In genomic region chr4:184537269-184538022, GRCh38 we compare ENCODE assay signal across 8 cellular contexts.
A peak's percentile ranks its signal among the peaks of the same experiment; 100 is the strongest.
DNase-seq lines count a peak whose midpoint lies in the region; ATAC-seq and TF ChIP-seq lines count a peak whose summit lies in the region.

No MANE protein-coding gene starts in this region.

- peak; percentile 93 for DNase-seq in GM06990 (ENCODE audit: extremely low read depth, insufficient read length)
- DNase-seq in NCI-H1092 (lab: John Stamatoyannopoulos, UW): peak; percentile 93
- peak; percentile 89 for DNase-seq in SK-N-SH
- peak; percentile 87 to 97 for DNase-seq in activated naive CD4-positive, alpha-beta T cell treated with anti-CD3 and anti-CD28 coated beads, Interleukin-2, amount 50 U/mL, for 72 hours (ENCODE audit: low spot score in 2 of 2)
- peak; percentile 98 for DNase-seq in glomerular visceral epithelial cell (ENCODE audit: extremely low spot score)
- peak; percentile 95 for DNase-seq in occipital lobe (lab: John Stamatoyannopoulos, UW)

- H3K4me2 ChIP-seq in SK-N-SH: peak overlapping the region; percentile 88

- H3K36me3 ChIP-seq in GM06990 (ENCODE audit: control insufficient read depth, insufficient read depth, low read length) (no peaks in the 10 kb centered on the region), SK-N-SH (replicated peaks in 1 of 2; ENCODE audit: control insufficient read depth in 1 of 2, insufficient read depth in 2 of 2, low read length in 1 of 2) (no peaks in the 10 kb centered on the region)

- H3K4me3 ChIP-seq in GM06990 (replicated peaks; ENCODE audit: low read depth, low read length): peak overlapping the region; percentile 75
- H3K4me3 ChIP-seq in SK-N-SH (ENCODE audit: low read depth in 2 of 2, low read length in 1 of 2): peak overlapping the region; percentile 72 to 90

- no peaks in the 10 kb centered on the region for H3K27me3 ChIP-seq in GM06990 (replicated peaks; ENCODE audit: control insufficient read depth, insufficient read depth, low read length)
- H3K27me3 ChIP-seq in SK-N-SH (ENCODE audit: insufficient read depth): no peaks in the 10 kb centered on the region

- H3K27ac ChIP-seq in SK-N-SH (ENCODE audit: low read depth in 2 of 2, low read length in 1 of 2) (peak overlapping the region; percentile 96), temporal lobe (ENCODE audit: low read depth, low read length) (peak overlapping the region; percentile 93)

- peaks cover 7% of the 10 kb centered on the region for H3K79me2 ChIP-seq in SK-N-SH (ENCODE audit: insufficient read depth)

- H4K20me1 ChIP-seq in SK-N-SH (ENCODE audit: insufficient read depth): no peaks in the 10 kb centered on the region

- H3K9me2 ChIP-seq in SK-N-SH: no peaks in the 10 kb centered on the region

- peak overlapping the region; percentile 89 for H3K9ac ChIP-seq in SK-N-SH

- no peak for TF ChIP-seq CTCF in GM06990 (IDR thresholded peaks at IDR 0.05; ENCODE audit: insufficient read depth, low read length, poor library complexity, severe bottlenecking)
- TF ChIP-seq CTCF in SK-N-SH (IDR thresholded peaks at IDR 0.05): no peak

- peak overlapping the region; percentile 96 to 99 for H3K27ac Mint-ChIP-seq in activated naive CD4-positive, alpha-beta T cell treated with anti-CD3 and anti-CD28 coated beads, Interleukin-2, amount 50 U/mL, for 72 hours

- H3K36me3 Mint-ChIP-seq in activated naive CD4-positive, alpha-beta T cell treated with anti-CD3 and anti-CD28 coated beads, Interleukin-2, amount 50 U/mL, for 72 hours: peaks cover 8 to 16% of the 10 kb centered on the region in 2 donors

- CTCF ChIA-PET in SK-N-SH (lab: Yijun Ruan, JAX): interaction anchor here (1.0 to 6.6 kb wide), 7 partner anchors 10 to 279 kb away, joined by 3 to 72 read pairs (median 5); no protein-coding TSS in a partner anchor

- 0 out of 2 replicates have a peak, but pooled peaks have one; percentile 7 for TF ChIP-seq RAD21 in SK-N-SH (IDR thresholded peaks at IDR 0.05; ENCODE audit: low read length)

- peaks cover 4 to 8% of the 10 kb centered on the region in 2 experiments; a peak in 3 of 4 replicates for H3K4me1 ChIP-seq in SK-N-SH (ENCODE audit: control insufficient read depth in 1 of 2, insufficient read depth in 2 of 2, low read depth in 1 of 2, low read length in 1 of 2)

- H3F3A ChIP-seq in SK-N-SH (replicated peaks; ENCODE audit: insufficient read depth): peaks cover 30% of the 10 kb centered on the region

- no peaks in the 10 kb centered on the region for H3K9me3 ChIP-seq in SK-N-SH

- POLR2A ChIA-PET in SK-N-SH (lab: Yijun Ruan, JAX): interaction anchor here (0.8 to 2.0 kb wide), 7 partner anchors 63 to 285 kb away, joined by 3 to 16 read pairs (median 4); partner anchors contain the start of gene IRF2

- ATAC-seq in HG02588 (IDR thresholded peaks at IDR 0.05; ENCODE audit: unreplicated experiment): peak; percentile 48
- peak; percentile 72 to 76 for ATAC-seq in activated naive CD4-positive, alpha-beta T cell treated with anti-CD3 and anti-CD28 coated beads, Interleukin-2, amount 50 U/mL, for 72 hours

- peak overlapping the region; percentile 99 for H2AFZ ChIP-seq in SK-N-SH (ENCODE audit: low read depth)

- WGBS in SK-N-SH (ENCODE audit: low lambda C conversion rate): under 1% methylated on average over 21 of the region's 29 CpGs

- no peak for TF ChIP-seq EP300 in SK-N-SH (IDR thresholded peaks at IDR 0.05; ENCODE audit: borderline replicate concordance in 1 of 2, low read depth in 1 of 2, low read length in 1 of 2)

- H3K9me3 Mint-ChIP-seq in activated naive CD4-positive, alpha-beta T cell treated with anti-CD3 and anti-CD28 coated beads, Interleukin-2, amount 50 U/mL, for 72 hours: no peaks in the 10 kb centered on the region

TF ChIP-seq in SK-N-SH, 30 proteins besides CTCF, POLR2A, EP300 and RAD21 (continues in another document):
- TF ChIP-seq MAX (IDR thresholded peaks at IDR 0.05; ENCODE audit: low read depth) (no peak), NRF1 (IDR thresholded peaks at IDR 0.05; ENCODE audit: low read depth, low read length) (peak; percentile 86), TEAD4 (IDR thresholded peaks at IDR 0.05; ENCODE audit: borderline replicate concordance, insufficient read depth) (no peak), RCOR1 (IDR thresholded peaks at IDR 0.05; ENCODE audit: low read length) (no peak), RFX5 (IDR thresholded peaks at IDR 0.05; ENCODE audit: low read length) (no peak), USF1 (IDR thresholded peaks at IDR 0.05; ENCODE audit: borderline replicate concordance, low read depth) (no peak), GABPA (IDR thresholded peaks at IDR 0.05; ENCODE audit: low read depth) (peak; percentile 92), JUND (IDR thresholded peaks at IDR 0.05) (no peak), ELF1 (IDR thresholded peaks at IDR 0.05) (peak; percentile 90), SIN3A (IDR thresholded peaks at IDR 0.05; ENCODE audit: borderline replicate concordance, low read depth, low read length) (peak; percentile 49; the same call in 1 of the 2 replicates), NFIC (IDR thresholded peaks at IDR 0.05; ENCODE audit: borderline replicate concordance) (no peak), FOSL2 (IDR thresholded peaks at IDR 0.05; ENCODE audit: borderline replicate concordance, low read depth) (no peak), FOXJ3 (CRISPR knock-in tag; IDR thresholded peaks at IDR 0.05) (no peak), MEF2A (IDR thresholded peaks at IDR 0.05; ENCODE audit: borderline replicate concordance, low read depth) (no peak), RXRA (IDR thresholded peaks at IDR 0.05; ENCODE audit: borderline replicate concordance, low read depth) (no peak), IRF3 (IDR thresholded peaks at IDR 0.05; ENCODE audit: low read depth, low read length) (no peak), TCF12 (IDR thresholded peaks at IDR 0.05) (no peak), MXI1 (IDR thresholded peaks at IDR 0.05; ENCODE audit: low read depth, low read length) (peak; percentile 63), REST (IDR thresholded peaks at IDR 0.05; ENCODE audit: low read depth, low read length) (0 out of 2 replicates have a peak, but pooled peaks have one; percentile 19), TAF1 (IDR thresholded peaks at IDR 0.05; ENCODE audit: borderline replicate concordance, low read depth, low read length) (peak; percentile 83), CHD2 (IDR thresholded peaks at IDR 0.05; ENCODE audit: low read length, partially characterized antibody) (peak; percentile 37), FOXM1 (IDR thresholded peaks at IDR 0.05; ENCODE audit: low read depth) (no peak), EZH2phosphoT487 (IDR thresholded peaks at IDR 0.05; ENCODE audit: borderline replicate concordance, low read depth) (no peak), POLR2AphosphoS5 (IDR thresholded peaks at IDR 0.05; ENCODE audit: low read depth, low read length) (peak; percentile 97), YY1 (IDR thresholded peaks at IDR 0.05; ENCODE audit: low read depth) (0 out of 2 replicates have a peak, but pooled peaks have one; percentile 59)

Comparison
In these comparisons a context has a peak if more than half of its experiments do, and no peak if none do; other contexts are left out.
1. Peak in every context shown above with its lines: DNase-seq, ATAC-seq, H3K4me3 ChIP-seq and H3K27ac ChIP-seq.